19 cellular contexts compared by ENCODE assay signal in genomic region chr2:218743072-218743471, GRCh38. TPM values are rescaled to one million over a fixed set of nuclear protein-coding genes. Genes with fewer than 3 reads are reported as not detected.
DNase-seq lines count a peak whose midpoint lies in the region; ATAC-seq, FAIRE-seq and TF ChIP-seq lines count a peak whose summit lies in the region.
"Had no signal": no experiment of that assay in that cellular context is flagged by ENCODE, and none has a peak within 500 bp of the region (broad histone marks: within the 10 kb centered on the region; RNA-seq: fewer than 3 reads in every experiment).

No MANE protein-coding gene starts in this region.

- no TSS peak for BruUV-seq in K562 (replicated peaks; lab: Mats Ljungman, UMichigan)
- BruUV-seq in OCI-LY7 (replicated peaks; lab: Mats Ljungman, UMichigan), result no TSS peak

- no peak overlapping the region for H3K9ac ChIP-seq in K562 (ENCODE audit: insufficient read depth in 1 of 2, low read depth in 2 of 2, low read length in 2 of 2)

- POLR2A ChIA-PET in K562 (lab: Yijun Ruan, JAX), result no interaction called here
- POLR2A ChIA-PET in OCI-LY7 (lab: Charles Lee), result no interaction called here

- no peak for TF ChIP-seq POLR2A in K562 (conservative IDR thresholded peaks at IDR 0.05)

- DNase-seq in GM12864 (ENCODE audit: low read depth), result peak; percentile 43
- no peak for DNase-seq in GM19239 (ENCODE audit: insufficient read length, low spot score)
- no peak for DNase-seq in K562 (ENCODE audit: extremely low read depth in 1 of 4, low spot score in 3 of 4)
- no peak for DNase-seq in dermis blood vessel endothelial cell
- DNase-seq in OCI-LY7 (ENCODE audit: low spot score), result no peak
- no peak for DNase-seq in immature natural killer cell
- DNase-seq in nucleus accumbens (lab: John Stamatoyannopoulos, UW), result no peak
- DNase-seq: activated CD4-positive, alpha-beta memory T cell treated with anti-CD3 and anti-CD28 coated beads for 36 hours; activated T-cell treated with anti-CD3 and anti-CD28 coated beads, Interleukin-2, amount 50 U/mL, for 48 hours; Calu3; MG63; NCI-H2029 treated with DMSO at 0.1 percent for 48 hours; NCI-H524 treated with DMSO at 0.1 percent for 48 hours; Peyer's patch; posterior cingulate gyrus; tibial artery had no signal

- peaks cover 5 to 12% of the 10 kb centered on the region in 2 experiments; a peak in 3 of 5 replicates for H3K4me1 ChIP-seq in K562 (replicated peaks in 1 of 2; ENCODE audit: control insufficient read depth in 2 of 2, insufficient read depth in 2 of 2, low read length in 2 of 2)
- no peaks in the 10 kb centered on the region for H3K4me1 ChIP-seq in OCI-LY7 (ENCODE audit: insufficient read depth, low read length, poor library complexity, severe bottlenecking)
- H3K4me1 ChIP-seq: Peyer's patch had no signal

- H3K9me3 ChIP-seq in K562 (replicated peaks; ENCODE audit: control insufficient read depth, insufficient read depth, low read depth, low read length) (no peaks in the 10 kb centered on the region), OCI-LY7 (ENCODE audit: low read length) (no peaks in the 10 kb centered on the region)
- H3K9me3 ChIP-seq: esophagus muscularis mucosa, MG63, Peyer's patch, tibial artery had no signal

- H2AFZ ChIP-seq in K562 (ENCODE audit: low read depth, low read length) (no peak overlapping the region), OCI-LY7 (ENCODE audit: low read length) (no peak overlapping the region)

- no peak overlapping the region for H3K4me3 ChIP-seq in GM12864 (ENCODE audit: low read depth, low read length)
- H3K4me3 ChIP-seq in K562, result no peak overlapping the region
- no peak overlapping the region for H3K4me3 ChIP-seq in OCI-LY7 (ENCODE audit: low read depth, low read length, poor library complexity, severe bottlenecking)
- H3K4me3 ChIP-seq: esophagus muscularis mucosa, MG63, Peyer's patch, tibial artery had no signal

- WGBS in K562 (ENCODE audit: insufficient coverage, low coverage, missing lambda C conversion rate), result 54% methylated on average over 5 of the region's 6 CpGs

- no peaks in the 10 kb centered on the region for H4K20me1 ChIP-seq in K562 (replicated peaks; ENCODE audit: control insufficient read depth, insufficient read depth, low read length)
- no peaks in the 10 kb centered on the region for H4K20me1 ChIP-seq in OCI-LY7 (ENCODE audit: insufficient read depth, low read length)

- TF ChIP-seq CTCF in GM12864 (IDR thresholded peaks at IDR 0.05; ENCODE audit: low read depth, low read length, missing control alignments) (no peak), K562 (IDR thresholded peaks at IDR 0.05 in 2 of 3, conservative IDR thresholded peaks at IDR 0.05 in 1 of 3; ENCODE audit: insufficient read depth in 2 of 3, low read depth in 1 of 3, low read length in 3 of 3) (no peak), OCI-LY7 (conservative IDR thresholded peaks at IDR 0.05; ENCODE audit: low read length) (no peak)

- H3K4me1 Mint-ChIP-seq in immature natural killer cell, result no peaks in the 10 kb centered on the region

- H3K36me3 Mint-ChIP-seq in immature natural killer cell, result peaks cover 39 to 67% (median 43%) of the 10 kb centered on the region in 3 donors

- TF ChIP-seq RAD21 in K562 (CRISPR knock-in tag; conservative IDR thresholded peaks at IDR 0.05 in 1 of 2, IDR thresholded peaks at IDR 0.05 in 1 of 2), result no peak

- intact Hi-C loops in K562 (cut with micrococcal nuclease), result no loop called here
- intact Hi-C loops in OCI-LY7 (cut with micrococcal nuclease; ENCODE audit: unreplicated experiment), result no loop called here

- H3K79me2 ChIP-seq in K562 (ENCODE audit: control insufficient read depth, insufficient read depth, low read length), result no peaks in the 10 kb centered on the region
- no peaks in the 10 kb centered on the region for H3K79me2 ChIP-seq in OCI-LY7 (ENCODE audit: insufficient read depth, low read depth, low read length)

- H3K4me2 ChIP-seq in K562 (ENCODE audit: insufficient read depth, low read length) (no peak overlapping the region), OCI-LY7 (ENCODE audit: low read length) (no peak overlapping the region)

- H3K27me3 ChIP-seq in K562 (ENCODE audit: control insufficient read depth in 2 of 2, insufficient read depth in 2 of 2, low read length in 2 of 2), result no peaks in the 10 kb centered on the region
- H3K27me3 ChIP-seq: esophagus muscularis mucosa, MG63, Peyer's patch, tibial artery had no signal

- H3K27ac Mint-ChIP-seq in immature natural killer cell, result no peak overlapping the region
- H3K27ac Mint-ChIP-seq: activated CD4-positive, alpha-beta memory T cell treated with anti-CD3 and anti-CD28 coated beads for 36 hours had no signal

- CTCF ChIA-PET in K562 (lab: Yijun Ruan, JAX; ENCODE audit: low intra/inter-chr PET ratio) (no interaction called here), OCI-LY7 (lab: Charles Lee; ENCODE audit: unreplicated experiment) (no interaction called here)

- TF ChIP-seq EP300 in K562 (IDR thresholded peaks at IDR 0.05; ENCODE audit: low read length), result no peak

- H3K9me3 Mint-ChIP-seq in immature natural killer cell, result no peaks in the 10 kb centered on the region
- H3K9me3 Mint-ChIP-seq: activated CD4-positive, alpha-beta memory T cell treated with anti-CD3 and anti-CD28 coated beads for 36 hours had no signal

- peak; percentile 31 for FAIRE-seq in GM19239 (lab: Jason Lieb, UNC)
- FAIRE-seq in K562 (lab: Jason Lieb, UNC), result no peak
- FAIRE-seq: bronchial epithelial cell had no signal

- H3K36me3 ChIP-seq in K562 (ENCODE audit: control insufficient read depth, insufficient read depth, low read length), result peaks cover 72% of the 10 kb centered on the region; the same call in 2 of the 3 replicates
- peaks cover 95% of the 10 kb centered on the region for H3K36me3 ChIP-seq in OCI-LY7 (ENCODE audit: insufficient read depth, low read length)

- H3K9me2 ChIP-seq in OCI-LY7 (ENCODE audit: insufficient read depth, low read length), result no peaks in the 10 kb centered on the region

- H3K4me3 Mint-ChIP-seq in immature natural killer cell, result no peak overlapping the region
- H3K4me3 Mint-ChIP-seq: activated CD4-positive, alpha-beta memory T cell treated with anti-CD3 and anti-CD28 coated beads for 36 hours had no signal

- ATAC-seq in HG03565 (IDR thresholded peaks at IDR 0.05; ENCODE audit: unreplicated experiment), result peak; percentile 70
- ATAC-seq in K562, result no peak

- H3K27me3 Mint-ChIP-seq in immature natural killer cell (ENCODE audit: low read depth in 3 of 3), result peaks cover 0 to 1% (median 0%) of the 10 kb centered on the region in 3 donors
- H3K27me3 Mint-ChIP-seq: activated CD4-positive, alpha-beta memory T cell treated with anti-CD3 and anti-CD28 coated beads for 36 hours had no signal

- in situ Hi-C loops in K562 (cut with MboI), result no loop called here

- H3K27ac ChIP-seq in K562 (ENCODE audit: extremely low read depth, low read depth, low read length) (no peak overlapping the region), OCI-LY7 (ENCODE audit: low read depth, low read length, poor library complexity, severe bottlenecking) (no peak overlapping the region)
- H3K27ac ChIP-seq: esophagus muscularis mucosa, Peyer's patch, tibial artery had no signal

- H3K9me1 ChIP-seq in K562 (ENCODE audit: control insufficient read depth, insufficient read depth, low read length), result no peaks in the 10 kb centered on the region

RNA-seq across cellular contexts. Expression of gene TTLL4, which starts 32.4 kb away (rescaled TPM):
- 112 and 166 TPM in 2 replicates for total RNA-seq in K562 (2011; cell fraction: chromatin; rRNA removed; ENCODE audit: low replicate concordance)
- total RNA-seq in K562 (2011; cell fraction: nucleolus; rRNA removed), result 66.4 and 72.5 TPM in 2 replicates
- 68.0 and 77.2 TPM in 2 replicates for total RNA-seq in K562 (2011; cell fraction: nucleoplasm; rRNA removed)
- 12.6 and 26.0 TPM in 2 replicates for total RNA-seq in K562 (2014; rRNA removed)
- 19.6 and 21.5 TPM in 2 replicates for total RNA-seq in K562 (2014; rRNA removed; fragmentation: Illumina TruSeq; extraction: Trizol)
- 19.9 and 20.2 TPM in 2 replicates for total RNA-seq in K562 (2015; rRNA removed; fragmentation: Illumina TruSeq; extraction: Trizol)
- total RNA-seq in K562 (2021), result 46.3 and 53.2 TPM in 2 replicates
- 41.4 and 49.7 TPM in 2 replicates for polyA plus RNA-seq in K562 (2011; rRNA removed)
- polyA plus RNA-seq in K562 (2011; cell fraction: cytosol; rRNA removed), result 34.6 and 41.2 TPM in 2 replicates
- 145 and 169 TPM in 2 replicates for polyA plus RNA-seq in K562 (2011; cell fraction: nucleus; rRNA removed)
- polyA plus RNA-seq in K562 (2012), result 26.2 and 40.2 TPM in 2 replicates
- 56.8 and 67.5 TPM in 2 replicates for polyA plus RNA-seq in K562 (2014; fragmentation: Illumina TruSeq; extraction: Trizol)
- 10 to 100 TPM; 20.3 to 30.8 TPM for polyA plus RNA-seq in K562 (2014; fragmentation: Nextera tagmentation; extraction: Ambion mirVana)
- polyA plus RNA-seq in K562 (2014; rRNA removed), result 24.5 and 35.3 TPM in 2 replicates
- 42.0 and 59.3 TPM in 2 replicates for polyA minus RNA-seq in K562 (2011; rRNA and poly(A)+ RNA removed)
- polyA minus RNA-seq in K562 (2011; cell fraction: cytosol; rRNA and poly(A)+ RNA removed), result 21.1 and 24.5 TPM in 2 replicates
- polyA minus RNA-seq in K562 (2011; cell fraction: nucleus; rRNA and poly(A)+ RNA removed), result 40.5 and 51.9 TPM in 2 replicates
- total RNA-seq in dermis blood vessel endothelial cell, result 7.6 and 9.4 TPM in 2 replicates
- 27.7 and 38.2 TPM in 2 replicates for total RNA-seq in OCI-LY7 (2014; rRNA removed; shearing (Covaris generic))
- total RNA-seq in OCI-LY7 (2022), result 67.1 and 68.0 TPM in 2 replicates
- 1 to 10 TPM in 2 of 3 donors, under 1 TPM in 1; 0.14 to 5.4 (median 3.8) TPM for polyA plus RNA-seq in immature natural killer cell

RNA-seq across cellular contexts. Expression of gene CYP27A1, which starts 38.9 kb away (rescaled TPM):
- 0.16 TPM in 1 of 2 replicates, not detected in the other for total RNA-seq in K562 (2011; cell fraction: chromatin; rRNA removed; ENCODE audit: low replicate concordance)
- not detected in 2 replicates for total RNA-seq in K562 (2011; cell fraction: nucleolus; rRNA removed)
- total RNA-seq in K562 (2011; cell fraction: nucleoplasm; rRNA removed), result not detected in 2 replicates
- total RNA-seq in K562 (2014; rRNA removed), result not detected in 2 replicates
- total RNA-seq in K562 (2014; rRNA removed; fragmentation: Illumina TruSeq; extraction: Trizol), result not detected in 2 replicates
- total RNA-seq in K562 (2015; rRNA removed; fragmentation: Illumina TruSeq; extraction: Trizol), result not detected in 2 replicates
- 0.20 and 0.34 TPM in 2 replicates for total RNA-seq in K562 (2021)
- not detected in 2 replicates for polyA plus RNA-seq in K562 (2011; rRNA removed)
- 0.06 and 0.12 TPM in 2 replicates for polyA plus RNA-seq in K562 (2011; cell fraction: cytosol; rRNA removed)
- polyA plus RNA-seq in K562 (2011; cell fraction: nucleus; rRNA removed), result not detected in 2 replicates
- 0.06 TPM in 1 of 2 replicates, not detected in the other for polyA plus RNA-seq in K562 (2012)
- not detected in 2 replicates for polyA plus RNA-seq in K562 (2014; fragmentation: Illumina TruSeq; extraction: Trizol)
- not detected for polyA plus RNA-seq in K562 (2014; fragmentation: Nextera tagmentation; extraction: Ambion mirVana)
- polyA plus RNA-seq in K562 (2014; rRNA removed), result not detected in 2 replicates
- polyA minus RNA-seq in K562 (2011; rRNA and poly(A)+ RNA removed), result not detected in 2 replicates
- not detected in 2 replicates for polyA minus RNA-seq in K562 (2011; cell fraction: cytosol; rRNA and poly(A)+ RNA removed)
- polyA minus RNA-seq in K562 (2011; cell fraction: nucleus; rRNA and poly(A)+ RNA removed), result not detected in 2 replicates
- total RNA-seq in dermis blood vessel endothelial cell, result 8.6 and 12.8 TPM in 2 replicates
- total RNA-seq in OCI-LY7 (2014; rRNA removed; shearing (Covaris generic)), result 0.15 TPM in 1 of 2 replicates, not detected in the other
- 0.23 TPM in 1 of 2 replicates, not detected in the other for total RNA-seq in OCI-LY7 (2022)
- under 1 TPM in 2 of 3 donors, not detected in 1; 0.34 to 0.60 TPM for polyA plus RNA-seq in immature natural killer cell
